1 cellular context compared by ENCODE assay signal in genomic region chr6:11392778-11393507, GRCh38.
TF ChIP-seq lines count a peak whose summit lies in the region.

No MANE protein-coding gene starts in this region.

TF ChIP-seq in K562, 482 proteins besides CTCF, POLR2A, EP300 and RAD21 (continued from another document and continues in another):
- TF ChIP-seq, protein P1, sequence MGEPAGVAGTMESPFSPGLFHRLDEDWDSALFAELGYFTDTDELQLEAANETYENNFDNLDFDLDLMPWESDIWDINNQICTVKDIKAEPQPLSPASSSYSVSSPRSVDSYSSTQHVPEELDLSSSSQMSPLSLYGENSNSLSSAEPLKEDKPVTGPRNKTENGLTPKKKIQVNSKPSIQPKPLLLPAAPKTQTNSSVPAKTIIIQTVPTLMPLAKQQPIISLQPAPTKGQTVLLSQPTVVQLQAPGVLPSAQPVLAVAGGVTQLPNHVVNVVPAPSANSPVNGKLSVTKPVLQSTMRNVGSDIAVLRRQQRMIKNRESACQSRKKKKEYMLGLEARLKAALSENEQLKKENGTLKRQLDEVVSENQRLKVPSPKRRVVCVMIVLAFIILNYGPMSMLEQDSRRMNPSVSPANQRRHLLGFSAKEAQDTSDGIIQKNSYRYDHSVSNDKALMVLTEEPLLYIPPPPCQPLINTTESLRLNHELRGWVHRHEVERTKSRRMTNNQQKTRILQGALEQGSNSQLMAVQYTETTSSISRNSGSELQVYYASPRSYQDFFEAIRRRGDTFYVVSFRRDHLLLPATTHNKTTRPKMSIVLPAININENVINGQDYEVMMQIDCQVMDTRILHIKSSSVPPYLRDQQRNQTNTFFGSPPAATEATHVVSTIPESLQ (CRISPR knock-in tag; IDR thresholded peaks at IDR 0.05): no peak
- no peak for TF ChIP-seq PYGO2 (tag; IDR thresholded peaks at IDR 0.05)
- no peak for TF ChIP-seq E2F8 (IDR thresholded peaks at IDR 0.05; ENCODE audit: low read depth, partially characterized antibody)
- peak; percentile 91 for TF ChIP-seq NFIC (IDR thresholded peaks at IDR 0.05)
- no peak for TF ChIP-seq GABPB1 (CRISPR knock-in tag; IDR thresholded peaks at IDR 0.05)
- TF ChIP-seq PHTF2 (CRISPR knock-in tag; IDR thresholded peaks at IDR 0.05): no peak
- TF ChIP-seq ATF7 (IDR thresholded peaks at IDR 0.05): peak; percentile 74
- TF ChIP-seq RFX1 (IDR thresholded peaks at IDR 0.05): peak; percentile 59
- no peak for TF ChIP-seq ZZZ3 (IDR thresholded peaks at IDR 0.05)
- TF ChIP-seq RNF219 (CRISPR knock-in tag; IDR thresholded peaks at IDR 0.05): no peak
- TF ChIP-seq ETS2 (tag; IDR thresholded peaks at IDR 0.05; ENCODE audit: borderline replicate concordance, poor library complexity, severe bottlenecking): no peak
- TF ChIP-seq MAFF (IDR thresholded peaks at IDR 0.05; ENCODE audit: low read length): no peak; the same call in 1 of the 2 replicates
- peak; percentile 75; the same call in 1 of the 2 replicates for TF ChIP-seq MTA1 (IDR thresholded peaks at IDR 0.05; ENCODE audit: borderline replicate concordance)
- no peak for TF ChIP-seq SRSF7 (optimal IDR thresholded peaks at IDR 0.05; ENCODE audit: low read depth, low read length)
- TF ChIP-seq BCOR (IDR thresholded peaks at IDR 0.05): no peak
- no peak for TF ChIP-seq YY1 (IDR thresholded peaks at IDR 0.05; ENCODE audit: borderline replicate concordance in 1 of 3, control insufficient read depth in 1 of 3, extremely low read depth in 1 of 3, insufficient read depth in 3 of 3, insufficient read length in 1 of 3, insufficient replicate concordance in 2 of 3, low read depth in 1 of 3, low read length in 2 of 3)
- TF ChIP-seq ZNF12 (CRISPR knock-in tag; IDR thresholded peaks at IDR 0.05): no peak
- TF ChIP-seq TCF7 (IDR thresholded peaks at IDR 0.05; ENCODE audit: borderline replicate concordance): no peak
- 0 out of 2 replicates have a peak, but pooled peaks have one; percentile 35 for TF ChIP-seq ZNF668 (CRISPR knock-in tag; IDR thresholded peaks at IDR 0.05)
- peak in 1 of 2 experiments; percentile 95; a peak in 2 of 4 replicates for TF ChIP-seq RCOR1 (IDR thresholded peaks at IDR 0.05; ENCODE audit: borderline replicate concordance in 1 of 2, low read depth in 2 of 2, low read length in 2 of 2)
- TF ChIP-seq ZNF175 (CRISPR knock-in tag; IDR thresholded peaks at IDR 0.05; ENCODE audit: low read depth): peak; percentile 70; the same call in 1 of the 2 replicates
- TF ChIP-seq KLF6 (CRISPR knock-in tag; IDR thresholded peaks at IDR 0.05; ENCODE audit: borderline replicate concordance): peak; percentile 79; the same call in 1 of the 2 replicates
- TF ChIP-seq ZNF444 (CRISPR knock-in tag; IDR thresholded peaks at IDR 0.05): peak; percentile 72; the same call in 1 of the 2 replicates
- TF ChIP-seq, protein P2, sequence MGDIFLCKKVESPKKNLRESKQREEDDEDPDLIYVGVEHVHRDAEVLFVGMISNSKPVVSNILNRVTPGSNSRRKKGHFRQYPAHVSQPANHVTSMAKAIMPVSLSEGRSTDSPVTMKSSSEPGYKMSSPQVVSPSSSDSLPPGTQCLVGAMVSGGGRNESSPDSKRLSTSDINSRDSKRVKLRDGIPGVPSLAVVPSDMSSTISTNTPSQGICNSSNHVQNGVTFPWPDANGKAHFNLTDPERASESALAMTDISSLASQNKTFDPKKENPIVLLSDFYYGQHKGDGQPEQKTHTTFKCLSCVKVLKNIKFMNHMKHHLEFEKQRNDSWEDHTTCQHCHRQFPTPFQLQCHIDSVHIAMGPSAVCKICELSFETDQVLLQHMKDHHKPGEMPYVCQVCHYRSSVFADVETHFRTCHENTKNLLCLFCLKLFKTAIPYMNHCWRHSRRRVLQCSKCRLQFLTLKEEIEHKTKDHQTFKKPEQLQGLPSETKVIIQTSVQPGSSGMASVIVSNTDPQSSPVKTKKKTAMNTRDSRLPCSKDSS (IDR thresholded peaks at IDR 0.05; ENCODE audit: low read depth, partially characterized antibody): no peak
- peak; percentile 89 for TF ChIP-seq CTBP1 (IDR thresholded peaks at IDR 0.05; ENCODE audit: borderline replicate concordance)
- TF ChIP-seq CCNT2 (IDR thresholded peaks at IDR 0.05; ENCODE audit: borderline replicate concordance, extremely low read depth, insufficient read length, low read depth, low read length): peak; percentile 82
- TF ChIP-seq NCOA6 (IDR thresholded peaks at IDR 0.05): no peak
- TF ChIP-seq TRIM28 (IDR thresholded peaks at IDR 0.05): no peak
- no peak for TF ChIP-seq ARID3A (IDR thresholded peaks at IDR 0.05; ENCODE audit: borderline replicate concordance, low read depth, low read length)
- peak; percentile 76 for TF ChIP-seq FOSL1 (tag; conservative IDR thresholded peaks at IDR 0.05)
- peak in 1 of 2 experiments; percentile 81; a peak in 1 of 4 replicates for TF ChIP-seq TRIM24 (IDR thresholded peaks at IDR 0.05)
- TF ChIP-seq FOXJ2 (tag; IDR thresholded peaks at IDR 0.05): peak; percentile 83
- no peak for TF ChIP-seq PTBP1 (IDR thresholded peaks at IDR 0.05; ENCODE audit: low read depth, low read length)
- TF ChIP-seq NR2C1 (IDR thresholded peaks at IDR 0.05): no peak
- TF ChIP-seq NR2C1 (tag; IDR thresholded peaks at IDR 0.05): peak; percentile 75
- TF ChIP-seq ZNF589 (CRISPR knock-in tag; IDR thresholded peaks at IDR 0.05; ENCODE audit: low read depth): peak; percentile 74
- TF ChIP-seq, protein P3, sequence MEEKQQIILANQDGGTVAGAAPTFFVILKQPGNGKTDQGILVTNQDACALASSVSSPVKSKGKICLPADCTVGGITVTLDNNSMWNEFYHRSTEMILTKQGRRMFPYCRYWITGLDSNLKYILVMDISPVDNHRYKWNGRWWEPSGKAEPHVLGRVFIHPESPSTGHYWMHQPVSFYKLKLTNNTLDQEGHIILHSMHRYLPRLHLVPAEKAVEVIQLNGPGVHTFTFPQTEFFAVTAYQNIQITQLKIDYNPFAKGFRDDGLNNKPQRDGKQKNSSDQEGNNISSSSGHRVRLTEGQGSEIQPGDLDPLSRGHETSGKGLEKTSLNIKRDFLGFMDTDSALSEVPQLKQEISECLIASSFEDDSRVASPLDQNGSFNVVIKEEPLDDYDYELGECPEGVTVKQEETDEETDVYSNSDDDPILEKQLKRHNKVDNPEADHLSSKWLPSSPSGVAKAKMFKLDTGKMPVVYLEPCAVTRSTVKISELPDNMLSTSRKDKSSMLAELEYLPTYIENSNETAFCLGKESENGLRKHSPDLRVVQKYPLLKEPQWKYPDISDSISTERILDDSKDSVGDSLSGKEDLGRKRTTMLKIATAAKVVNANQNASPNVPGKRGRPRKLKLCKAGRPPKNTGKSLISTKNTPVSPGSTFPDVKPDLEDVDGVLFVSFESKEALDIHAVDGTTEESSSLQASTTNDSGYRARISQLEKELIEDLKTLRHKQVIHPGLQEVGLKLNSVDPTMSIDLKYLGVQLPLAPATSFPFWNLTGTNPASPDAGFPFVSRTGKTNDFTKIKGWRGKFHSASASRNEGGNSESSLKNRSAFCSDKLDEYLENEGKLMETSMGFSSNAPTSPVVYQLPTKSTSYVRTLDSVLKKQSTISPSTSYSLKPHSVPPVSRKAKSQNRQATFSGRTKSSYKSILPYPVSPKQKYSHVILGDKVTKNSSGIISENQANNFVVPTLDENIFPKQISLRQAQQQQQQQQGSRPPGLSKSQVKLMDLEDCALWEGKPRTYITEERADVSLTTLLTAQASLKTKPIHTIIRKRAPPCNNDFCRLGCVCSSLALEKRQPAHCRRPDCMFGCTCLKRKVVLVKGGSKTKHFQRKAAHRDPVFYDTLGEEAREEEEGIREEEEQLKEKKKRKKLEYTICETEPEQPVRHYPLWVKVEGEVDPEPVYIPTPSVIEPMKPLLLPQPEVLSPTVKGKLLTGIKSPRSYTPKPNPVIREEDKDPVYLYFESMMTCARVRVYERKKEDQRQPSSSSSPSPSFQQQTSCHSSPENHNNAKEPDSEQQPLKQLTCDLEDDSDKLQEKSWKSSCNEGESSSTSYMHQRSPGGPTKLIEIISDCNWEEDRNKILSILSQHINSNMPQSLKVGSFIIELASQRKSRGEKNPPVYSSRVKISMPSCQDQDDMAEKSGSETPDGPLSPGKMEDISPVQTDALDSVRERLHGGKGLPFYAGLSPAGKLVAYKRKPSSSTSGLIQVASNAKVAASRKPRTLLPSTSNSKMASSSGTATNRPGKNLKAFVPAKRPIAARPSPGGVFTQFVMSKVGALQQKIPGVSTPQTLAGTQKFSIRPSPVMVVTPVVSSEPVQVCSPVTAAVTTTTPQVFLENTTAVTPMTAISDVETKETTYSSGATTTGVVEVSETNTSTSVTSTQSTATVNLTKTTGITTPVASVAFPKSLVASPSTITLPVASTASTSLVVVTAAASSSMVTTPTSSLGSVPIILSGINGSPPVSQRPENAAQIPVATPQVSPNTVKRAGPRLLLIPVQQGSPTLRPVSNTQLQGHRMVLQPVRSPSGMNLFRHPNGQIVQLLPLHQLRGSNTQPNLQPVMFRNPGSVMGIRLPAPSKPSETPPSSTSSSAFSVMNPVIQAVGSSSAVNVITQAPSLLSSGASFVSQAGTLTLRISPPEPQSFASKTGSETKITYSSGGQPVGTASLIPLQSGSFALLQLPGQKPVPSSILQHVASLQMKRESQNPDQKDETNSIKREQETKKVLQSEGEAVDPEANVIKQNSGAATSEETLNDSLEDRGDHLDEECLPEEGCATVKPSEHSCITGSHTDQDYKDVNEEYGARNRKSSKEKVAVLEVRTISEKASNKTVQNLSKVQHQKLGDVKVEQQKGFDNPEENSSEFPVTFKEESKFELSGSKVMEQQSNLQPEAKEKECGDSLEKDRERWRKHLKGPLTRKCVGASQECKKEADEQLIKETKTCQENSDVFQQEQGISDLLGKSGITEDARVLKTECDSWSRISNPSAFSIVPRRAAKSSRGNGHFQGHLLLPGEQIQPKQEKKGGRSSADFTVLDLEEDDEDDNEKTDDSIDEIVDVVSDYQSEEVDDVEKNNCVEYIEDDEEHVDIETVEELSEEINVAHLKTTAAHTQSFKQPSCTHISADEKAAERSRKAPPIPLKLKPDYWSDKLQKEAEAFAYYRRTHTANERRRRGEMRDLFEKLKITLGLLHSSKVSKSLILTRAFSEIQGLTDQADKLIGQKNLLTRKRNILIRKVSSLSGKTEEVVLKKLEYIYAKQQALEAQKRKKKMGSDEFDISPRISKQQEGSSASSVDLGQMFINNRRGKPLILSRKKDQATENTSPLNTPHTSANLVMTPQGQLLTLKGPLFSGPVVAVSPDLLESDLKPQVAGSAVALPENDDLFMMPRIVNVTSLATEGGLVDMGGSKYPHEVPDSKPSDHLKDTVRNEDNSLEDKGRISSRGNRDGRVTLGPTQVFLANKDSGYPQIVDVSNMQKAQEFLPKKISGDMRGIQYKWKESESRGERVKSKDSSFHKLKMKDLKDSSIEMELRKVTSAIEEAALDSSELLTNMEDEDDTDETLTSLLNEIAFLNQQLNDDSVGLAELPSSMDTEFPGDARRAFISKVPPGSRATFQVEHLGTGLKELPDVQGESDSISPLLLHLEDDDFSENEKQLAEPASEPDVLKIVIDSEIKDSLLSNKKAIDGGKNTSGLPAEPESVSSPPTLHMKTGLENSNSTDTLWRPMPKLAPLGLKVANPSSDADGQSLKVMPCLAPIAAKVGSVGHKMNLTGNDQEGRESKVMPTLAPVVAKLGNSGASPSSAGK (IDR thresholded peaks at IDR 0.05): peak; percentile 64
- TF ChIP-seq MYNN (IDR thresholded peaks at IDR 0.05): 0 out of 2 replicates have a peak, but pooled peaks have one; percentile 20
- no peak for TF ChIP-seq MYNN (CRISPR knock-in tag; IDR thresholded peaks at IDR 0.05)
- TF ChIP-seq, protein P4, sequence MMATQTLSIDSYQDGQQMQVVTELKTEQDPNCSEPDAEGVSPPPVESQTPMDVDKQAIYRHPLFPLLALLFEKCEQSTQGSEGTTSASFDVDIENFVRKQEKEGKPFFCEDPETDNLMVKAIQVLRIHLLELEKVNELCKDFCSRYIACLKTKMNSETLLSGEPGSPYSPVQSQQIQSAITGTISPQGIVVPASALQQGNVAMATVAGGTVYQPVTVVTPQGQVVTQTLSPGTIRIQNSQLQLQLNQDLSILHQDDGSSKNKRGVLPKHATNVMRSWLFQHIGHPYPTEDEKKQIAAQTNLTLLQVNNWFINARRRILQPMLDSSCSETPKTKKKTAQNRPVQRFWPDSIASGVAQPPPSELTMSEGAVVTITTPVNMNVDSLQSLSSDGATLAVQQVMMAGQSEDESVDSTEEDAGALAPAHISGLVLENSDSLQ (IDR thresholded peaks at IDR 0.05): peak; percentile 56; the same call in 1 of the 2 replicates
